ENCODE assay signal across 21 cellular contexts in genomic region chr2:2775018-2775417, GRCh38.
DNase-seq lines count a peak whose midpoint lies in the region; ATAC-seq and TF ChIP-seq lines count a peak whose summit lies in the region.
"Had no signal": no experiment of that assay in that cellular context is flagged by ENCODE, and none has a peak within 500 bp of the region (broad histone marks: within the 10 kb centered on the region; RNA-seq: fewer than 3 reads in every experiment).

No MANE protein-coding gene starts in this region.

- H3K56ac ChIP-seq in IMR-90 (ENCODE audit: extremely low read depth, insufficient read depth, low read length), result no peak overlapping the region

- H4K20me1 ChIP-seq in IMR-90 (ENCODE audit: insufficient read depth, low read length), result no peaks in the 10 kb centered on the region
- H4K20me1 ChIP-seq: BLaER1 had no signal

- H2BK120ac ChIP-seq in IMR-90 (ENCODE audit: low read depth, low read length), result no peak overlapping the region

- H4K91ac ChIP-seq in IMR-90 (ENCODE audit: insufficient read depth, low read depth, low read length), result no peak overlapping the region

- H3K18ac ChIP-seq in IMR-90 (ENCODE audit: low read depth, low read length), result no peak overlapping the region

- POLR2A ChIA-PET in IMR-90 (lab: Charles Lee; ENCODE audit: unreplicated experiment), result no interaction called here

- intact Hi-C loops in IMR-90 (cut with micrococcal nuclease), result no loop called here
- intact Hi-C loops in adrenal gland (cut with DNase I), result no loop called here
- intact Hi-C loops in posterior vena cava (cut with DNase I), result no loop called here

- no peak overlapping the region for H3K23ac ChIP-seq in IMR-90 (ENCODE audit: low read depth, low read length)

- CTCF ChIA-PET in IMR-90 (lab: Yijun Ruan, JAX), result no interaction called here

- no peak overlapping the region for H3K9ac ChIP-seq in IMR-90 (ENCODE audit: low read depth, low read length)
- H3K9ac ChIP-seq: BLaER1 had no signal

- H3K27me3 Mint-ChIP-seq in chondrocyte (ENCODE audit: low read depth), result no peaks in the 10 kb centered on the region
- H3K27me3 Mint-ChIP-seq: CD4-positive, alpha-beta T cell had no signal

- no peak for TF ChIP-seq RAD21 in IMR-90 (IDR thresholded peaks at IDR 0.05; ENCODE audit: low read length)

- no peak overlapping the region for H2BK5ac ChIP-seq in IMR-90 (ENCODE audit: low read depth, low read length, poor library complexity, severe bottlenecking)

- H2AFZ ChIP-seq in IMR-90 (replicated peaks; ENCODE audit: low read length, poor library complexity), result no peak overlapping the region

- H4K8ac ChIP-seq in IMR-90 (ENCODE audit: low read depth in 2 of 2, low read length in 2 of 2), result no peak overlapping the region

- peak overlapping the region; percentile 28 for H2AK9ac ChIP-seq in IMR-90 (replicated peaks; ENCODE audit: low read depth, low read length, poor library complexity)

- no peaks in the 10 kb centered on the region for H3K4me1 Mint-ChIP-seq in chondrocyte (ENCODE audit: low read depth)

- H3K9me3 Mint-ChIP-seq in chondrocyte (ENCODE audit: low read depth), result peaks cover 12% of the 10 kb centered on the region
- H3K9me3 Mint-ChIP-seq: CD4-positive, alpha-beta T cell had no signal

- TF ChIP-seq POLR2A in IMR-90 (IDR thresholded peaks at IDR 0.05; ENCODE audit: low read depth, low read length) (no peak), adrenal gland (IDR thresholded peaks at IDR 0.05) (no peak)

- no peaks in the 10 kb centered on the region for H3K36me3 ChIP-seq in IMR-90 (ENCODE audit: control insufficient read depth, insufficient read depth, low read length)
- no peaks in the 10 kb centered on the region for H3K36me3 ChIP-seq in adrenal gland (replicated peaks in 1 of 2)
- H3K36me3 ChIP-seq: BLaER1, SJCRH30 had no signal

- H3K9me3 ChIP-seq in IMR-90 (ENCODE audit: control insufficient read depth, insufficient read depth, low read length) (peaks cover 48% of the 10 kb centered on the region), adrenal gland (replicated peaks in 1 of 3) (no peaks in the 10 kb centered on the region)
- H3K9me3 ChIP-seq: Caco-2, SJCRH30 had no signal

- H3K4ac ChIP-seq in IMR-90 (ENCODE audit: low read depth, low read length), result no peak overlapping the region

- H3K79me1 ChIP-seq in IMR-90 (ENCODE audit: low read depth in 1 of 2, low read length in 2 of 2), result no peaks in the 10 kb centered on the region

- H3K4me1 ChIP-seq in IMR-90 (ENCODE audit: control insufficient read depth, insufficient read depth, low read length) (no peaks in the 10 kb centered on the region), adrenal gland (replicated peaks in 1 of 2) (no peaks in the 10 kb centered on the region)
- H3K4me1 ChIP-seq: Caco-2, SJCRH30 had no signal

- H2AK5ac ChIP-seq in IMR-90 (ENCODE audit: low read depth, low read length), result no peak overlapping the region

- ATAC-seq in IMR-90 (ENCODE audit: low read depth), result no peak
- ATAC-seq in GM19351 (IDR thresholded peaks at IDR 0.05; ENCODE audit: unreplicated experiment), result no peak
- ATAC-seq: K562 had no signal

- H3K27me3 ChIP-seq in IMR-90 (ENCODE audit: control insufficient read depth, insufficient read depth, low read length) (no peaks in the 10 kb centered on the region), adrenal gland (no peaks in the 10 kb centered on the region)
- H3K27me3 ChIP-seq: BLaER1, SJCRH30 had no signal

- H2BK15ac ChIP-seq in IMR-90 (ENCODE audit: low read depth, low read length), result no peak overlapping the region

- no peaks in the 10 kb centered on the region for H3K36me3 Mint-ChIP-seq in chondrocyte (ENCODE audit: low read depth)

- no peak overlapping the region for H3K4me3 Mint-ChIP-seq in chondrocyte (ENCODE audit: unreplicated experiment)
- H3K4me3 Mint-ChIP-seq: CD4-positive, alpha-beta T cell had no signal

- 67% methylated on average over 1 of the region's 2 CpGs; no CpG with 5 or more reads in 1 of the 2 experiments for WGBS in IMR-90 (ENCODE audit: extremely low coverage in 2 of 2, insufficient read length in 1 of 2), 2 experiments
- WGBS in adrenal gland, 4 donors, result 30 to 48% (median 40%) methylated on average over 2 of the region's 2 CpGs; no CpG with 5 or more reads in 1 of the 4 donors

- H3K4me3 ChIP-seq in IMR-90 (ENCODE audit: insufficient read depth, low read depth, low read length), result no peak overlapping the region
- no peak overlapping the region for H3K4me3 ChIP-seq in adrenal gland
- H3K4me3 ChIP-seq: BLaER1, K562, SJCRH30 had no signal

- in situ Hi-C loops in IMR-90 (cut with MboI; ENCODE audit: low sequenced_read_pairs), result no loop called here

- no peak overlapping the region for H2BK20ac ChIP-seq in IMR-90 (ENCODE audit: low read depth, low read length)

- DNase-seq in IMR-90 (no peak), NCI-H446 treated with DMSO at 0.1 percent for 48 hours (lab: John Stamatoyannopoulos, UW) (peak; percentile 50), adrenal gland (peak in 4 of 7 donors; percentile 18 to 65 (median 32)), posterior vena cava (ENCODE audit: low spot score) (peak; percentile 22), COLO668 (lab: John Stamatoyannopoulos, UW; ENCODE audit: unreplicated experiment) (no peak), chondrocyte (ENCODE audit: low spot score) (no peak)
- DNase-seq: ACHN; Caco-2; CD4-positive, alpha-beta T cell; H7; NCI-H1092; NCI-H1436 treated with DMSO at 0.1 percent for 48 hours; NCI-H1930; NCI-H226; NCI-H524 treated with DMSO at 0.1 percent for 48 hours; NCI-H82; SJCRH30; T-helper 1 cell had no signal

- TF ChIP-seq CTCF in IMR-90 (conservative IDR thresholded peaks at IDR 0.05; ENCODE audit: low read depth, low read length), result no peak
- no peak for TF ChIP-seq CTCF in adrenal gland (IDR thresholded peaks at IDR 0.05)
- no peak for TF ChIP-seq CTCF in chondrocyte (IDR thresholded peaks at IDR 0.05)

- no peak overlapping the region for H3K14ac ChIP-seq in IMR-90 (replicated peaks; ENCODE audit: low read depth, low read length)

- H3K9me1 ChIP-seq in IMR-90 (ENCODE audit: insufficient read depth, low read length), result no peaks in the 10 kb centered on the region

- H3K4me2 ChIP-seq in IMR-90 (ENCODE audit: low read depth, low read length), result no peak overlapping the region
- H3K4me2 ChIP-seq: BLaER1 had no signal

- H3K27ac ChIP-seq in IMR-90 (ENCODE audit: insufficient read depth, low read length) (no peak overlapping the region), adrenal gland (no peak overlapping the region)
- H3K27ac ChIP-seq: BLaER1, SJCRH30 had no signal

- no TSS peak for BruUV-seq in IMR-90 (replicated peaks; lab: Mats Ljungman, UMichigan)

- H4K5ac ChIP-seq in IMR-90 (ENCODE audit: low read depth, low read length), result no peak overlapping the region

- H3K27ac Mint-ChIP-seq in chondrocyte (ENCODE audit: unreplicated experiment), result no peak overlapping the region
- H3K27ac Mint-ChIP-seq: CD4-positive, alpha-beta T cell had no signal

- dilution Hi-C loops in IMR-90 (cut with HindIII; ENCODE audit: low sequenced_read_pairs, unreplicated experiment), result no loop called here

TF ChIP-seq in IMR-90, 13 proteins besides CTCF, POLR2A, EP300 and RAD21:
- TF ChIP-seq MAZ (IDR thresholded peaks at IDR 0.05; ENCODE audit: borderline replicate concordance, low read depth, low read length) (no peak), BHLHE40 (IDR thresholded peaks at IDR 0.05; ENCODE audit: low read depth, low read length) (no peak), MAFK (IDR thresholded peaks at IDR 0.05; ENCODE audit: low read depth, low read length) (no peak), NFE2L2 (IDR thresholded peaks at IDR 0.05; ENCODE audit: low read depth, low read length) (no peak), MXI1 (IDR thresholded peaks at IDR 0.05; ENCODE audit: borderline replicate concordance, low read depth, low read length) (no peak), USF2 (IDR thresholded peaks at IDR 0.05; ENCODE audit: low read depth, low read length) (no peak), RCOR1 (IDR thresholded peaks at IDR 0.05; ENCODE audit: insufficient replicate concordance, low read length) (no peak), CEBPB (IDR thresholded peaks at IDR 0.05; ENCODE audit: low read depth, low read length) (no peak), ELK1 (IDR thresholded peaks at IDR 0.05; ENCODE audit: borderline replicate concordance, low read depth, low read length) (no peak), SMC3 (IDR thresholded peaks at IDR 0.05; ENCODE audit: low read depth, low read length) (no peak), CHD1 (IDR thresholded peaks at IDR 0.05; ENCODE audit: low read depth, low read length) (no peak), FOS (IDR thresholded peaks at IDR 0.05; ENCODE audit: low read depth, low read length) (no peak), RFX5 (IDR thresholded peaks at IDR 0.05; ENCODE audit: low read depth, low read length) (no peak)

Comparison
In these comparisons a context has a peak if more than half of its experiments do, and no peak if none do; other contexts are left out.
1. DNase-seq: peak in NCI-H446 treated with DMSO at 0.1 percent for 48 hours (single experiment), adrenal gland (4 of 7) and posterior vena cava (single experiment); none in IMR-90 (single experiment), COLO668 (single experiment) and chondrocyte (single experiment).